ENCODE assay signal across 21 cellular contexts in genomic region chr13:64073203-64073602, GRCh38.
"Had no signal": no experiment of that assay in that cellular context is flagged by ENCODE, and none has a peak within 500 bp of the region (broad histone marks: within the 10 kb centered on the region; RNA-seq: fewer than 3 reads in every experiment).

No MANE protein-coding gene starts in this region.

- FAIRE-seq: RCC 7860 had no signal

- H3K4me2 ChIP-seq: KMS-11 had no signal

- H3K9me3 ChIP-seq: SJSA1 had no signal

- H3K4me1 ChIP-seq: SJSA1 had no signal

- H3K27me3 ChIP-seq: SJSA1 had no signal

- H3K27ac ChIP-seq: KMS-11, SJSA1, SK-N-MC had no signal

- H3K36me3 ChIP-seq: SJSA1 had no signal

- DNase-seq: IMR-90; NCI-H1092; NCI-H1105 treated with DMSO at 0.1 percent for 48 hours; NCI-H1417 treated with DMSO at 0.1 percent for 48 hours; NCI-H146; NCI-H1694 treated with DMSO at 0.1 percent for 48 hours; NCI-H1930; NCI-H2081; NCI-H2107; NCI-H2227 treated with DMSO at 0.1 percent for 48 hours; NCI-H524; NCI-H526 treated with DMSO at 0.1 percent for 48 hours; NCI-H774; NK-92 treated with Interleukin-12 subunit alpha and Interleukin-12 subunit beta, amount 100 ng/mL, for 24 hours; Right ventricle myocardium superior; RPMI8226; SIG-M5 had no signal

- H3K4me3 ChIP-seq: SJSA1, SK-N-MC had no signal

- H3K9ac ChIP-seq: KMS-11 had no signal
